ENCODE assay signal across 19 cellular contexts in the genomic region with DNA sequence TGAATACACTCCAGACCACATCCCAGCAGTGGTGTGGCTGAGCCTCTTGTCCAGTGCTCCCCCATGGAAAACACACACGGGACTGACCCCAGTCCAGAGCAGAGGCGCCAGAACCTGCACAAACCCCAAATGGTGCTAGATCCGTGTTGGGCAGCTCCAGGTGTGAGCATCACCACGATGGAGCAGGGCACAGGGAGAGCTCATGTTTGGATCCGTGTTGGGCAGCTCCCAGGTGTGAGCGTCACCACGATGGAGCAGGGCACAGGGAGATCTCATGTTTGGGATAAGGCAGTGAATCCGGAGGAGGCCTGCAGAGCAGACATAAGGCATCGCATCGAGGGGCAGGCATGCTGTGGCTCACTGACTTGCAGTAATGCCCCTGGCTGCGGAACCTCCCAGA.
DNase-seq lines count a peak whose midpoint lies in the region; ATAC-seq and TF ChIP-seq lines count a peak whose summit lies in the region.
"Had no signal": no experiment of that assay in that cellular context is flagged by ENCODE, and none has a peak within 500 bp of the region (broad histone marks: within the 10 kb centered on the region; RNA-seq: fewer than 3 reads in every experiment).

No MANE protein-coding gene starts in this region.

- H3K56ac ChIP-seq in mesendoderm (ENCODE audit: low read length): no peak overlapping the region

- no peak overlapping the region for H3K4ac ChIP-seq in mesendoderm (ENCODE audit: low read depth, low read length)

- H3K9me3 ChIP-seq in neural progenitor cell (ENCODE audit: low read depth): no peaks in the 10 kb centered on the region
- H3K9me3 ChIP-seq: A549; BLaER1 treated with 17β-estradiol and CSF1 and Interleukin-3, amounts not matched to agents 10 nM and 100 nM; Caco-2 had no signal

- peaks cover 28% of the 10 kb centered on the region for H3K4me1 Mint-ChIP-seq in neural progenitor cell
- H3K4me1 Mint-ChIP-seq: B cell had no signal

- WGBS in mesendoderm (ENCODE audit: extremely low coverage, insufficient coverage, low lambda C conversion rate): no CpG with 5 or more reads among the region's 11 CpGs

- no peak overlapping the region for H2BK120ac ChIP-seq in mesendoderm (ENCODE audit: low read depth, low read length)

- H3K27ac Mint-ChIP-seq in neural progenitor cell: peak overlapping the region; percentile 53
- H3K27ac Mint-ChIP-seq: B cell; CD4-positive, alpha-beta T cell; CD8-positive, alpha-beta T cell had no signal

- H2BK15ac ChIP-seq in mesendoderm (replicated peaks; ENCODE audit: low read depth): no peak overlapping the region

- no peak overlapping the region for H2AFZ ChIP-seq in neural progenitor cell (replicated peaks)

- H3K4me1 ChIP-seq in mesendoderm (ENCODE audit: control insufficient read depth, low read depth, low read length): peaks cover 8% of the 10 kb centered on the region
- H3K4me1 ChIP-seq in neural progenitor cell: peaks cover 22% of the 10 kb centered on the region
- H3K4me1 ChIP-seq: A549, Caco-2 had no signal

- H3K79me1 ChIP-seq in mesendoderm (ENCODE audit: low read length): no peaks in the 10 kb centered on the region

- no peaks in the 10 kb centered on the region for H3K36me3 Mint-ChIP-seq in neural progenitor cell
- H3K36me3 Mint-ChIP-seq: CD8-positive, alpha-beta T cell had no signal

- ATAC-seq in HG03045 (IDR thresholded peaks at IDR 0.05; ENCODE audit: unreplicated experiment): no peak
- ATAC-seq in HG03457 (IDR thresholded peaks at IDR 0.05; ENCODE audit: unreplicated experiment): no peak
- ATAC-seq: A549; CD8-positive, alpha-beta T cell had no signal

- peaks cover 24% of the 10 kb centered on the region for H3F3A ChIP-seq in neural progenitor cell (ENCODE audit: low read depth)

- H3K4me2 ChIP-seq in mesendoderm (ENCODE audit: low read length) (no peak overlapping the region), neural progenitor cell (no peak overlapping the region)
- H3K4me2 ChIP-seq: A549; BLaER1 treated with 17β-estradiol and CSF1 and Interleukin-3, amounts not matched to agents 10 nM and 100 nM had no signal

- H3K9ac ChIP-seq in mesendoderm (ENCODE audit: low read length) (no peak overlapping the region), neural progenitor cell (no peak overlapping the region)
- H3K9ac ChIP-seq: BLaER1 treated with 17β-estradiol and CSF1 and Interleukin-3, amounts not matched to agents 10 nM and 100 nM had no signal

- H3K4me3 Mint-ChIP-seq in neural progenitor cell: no peak overlapping the region
- H3K4me3 Mint-ChIP-seq: B cell; CD4-positive, alpha-beta T cell; CD8-positive, alpha-beta T cell had no signal

- H3K27me3 ChIP-seq in mesendoderm (ENCODE audit: insufficient read depth, low read length, poor library complexity) (no peaks in the 10 kb centered on the region), neural progenitor cell (no peaks in the 10 kb centered on the region)
- H3K27me3 ChIP-seq: BLaER1 treated with 17β-estradiol and CSF1 and Interleukin-3, amounts not matched to agents 10 nM and 100 nM had no signal

- no peak overlapping the region for H4K5ac ChIP-seq in mesendoderm (ENCODE audit: low read length)

- no peak overlapping the region for H3K27ac ChIP-seq in mesendoderm (ENCODE audit: low read depth, low read length)
- no peak overlapping the region for H3K27ac ChIP-seq in neural progenitor cell
- H3K27ac ChIP-seq: 22Rv1; A549; BLaER1 treated with 17β-estradiol and CSF1 and Interleukin-3, amounts not matched to agents 10 nM and 100 nM; C4-2B had no signal

- peak overlapping the region; percentile 39 for H2AK5ac ChIP-seq in mesendoderm (ENCODE audit: low read length)

- peak; percentile 33 for DNase-seq in activated effector memory CD4-positive, alpha-beta T cell treated with anti-CD3 and anti-CD28 coated beads, Interleukin-2, amount 50 U/mL, for 16 hours
- DNase-seq in activated effector memory CD4-positive, alpha-beta T cell treated with Interleukin-2 at 50 U/mL for 16 hours: no peak
- DNase-seq in mesendoderm (no peak), neural progenitor cell (ENCODE audit: low spot score) (no peak)
- no peak for DNase-seq in stimulated activated CD4-positive, alpha-beta T cell treated with anti-CD3 and anti-CD28 coated beads, Interleukin-2, amount 100 ng/mL, for 48 hours
- DNase-seq: AML-193; Caco-2; Calu3; CD4-positive, alpha-beta T cell; CD8-positive, alpha-beta T cell; DMS79 treated with DMSO at 0.1 percent for 48 hours; GF-D8 had no signal

- no peak overlapping the region for H2BK5ac ChIP-seq in mesendoderm (ENCODE audit: low read length)

- no peaks in the 10 kb centered on the region for H4K20me1 ChIP-seq in neural progenitor cell (ENCODE audit: low read depth)
- H4K20me1 ChIP-seq: BLaER1 treated with 17β-estradiol and CSF1 and Interleukin-3, amounts not matched to agents 10 nM and 100 nM had no signal

- H3K9me3 Mint-ChIP-seq in neural progenitor cell: no peaks in the 10 kb centered on the region
- H3K9me3 Mint-ChIP-seq: CD4-positive, alpha-beta T cell; CD8-positive, alpha-beta T cell had no signal

- TF ChIP-seq CTCF in neural progenitor cell (IDR thresholded peaks at IDR 0.05): no peak

- no peak overlapping the region for H3K18ac ChIP-seq in mesendoderm (ENCODE audit: low read length)

- no peak overlapping the region for H3K4me3 ChIP-seq in mesendoderm (ENCODE audit: low read length)
- no peak overlapping the region for H3K4me3 ChIP-seq in neural progenitor cell
- H3K4me3 ChIP-seq: A549; BLaER1 treated with 17β-estradiol and CSF1 and Interleukin-3, amounts not matched to agents 10 nM and 100 nM had no signal

- H3K36me3 ChIP-seq in mesendoderm (ENCODE audit: control insufficient read depth, insufficient read depth, low read length): no peaks in the 10 kb centered on the region
- H3K36me3 ChIP-seq in neural progenitor cell: no peaks in the 10 kb centered on the region
- H3K36me3 ChIP-seq: BLaER1 treated with 17β-estradiol and CSF1 and Interleukin-3, amounts not matched to agents 10 nM and 100 nM had no signal

- no peak overlapping the region for H3K23ac ChIP-seq in mesendoderm (ENCODE audit: low read length)

- peaks cover 11% of the 10 kb centered on the region for H3K27me3 Mint-ChIP-seq in neural progenitor cell (ENCODE audit: insufficient read depth, low read depth)

- no peaks in the 10 kb centered on the region for H3K79me2 ChIP-seq in mesendoderm (ENCODE audit: control insufficient read depth, insufficient read depth, low read length)
- no peaks in the 10 kb centered on the region for H3K79me2 ChIP-seq in neural progenitor cell (ENCODE audit: low read depth)

- no peak overlapping the region for H4K8ac ChIP-seq in mesendoderm (ENCODE audit: low read depth, low read length)
